Comparison of ENCODE assay signal across 1 cellular context in genomic region chr13:33520480-33520839, GRCh38.
TF ChIP-seq lines count a peak whose summit lies in the region.

No MANE protein-coding gene starts in this region.

TF ChIP-seq in IMR-90, 13 proteins besides CTCF, POLR2A, EP300 and RAD21:
- TF ChIP-seq MXI1 (IDR thresholded peaks at IDR 0.05; ENCODE audit: borderline replicate concordance, low read depth, low read length) (no peak), NFE2L2 (IDR thresholded peaks at IDR 0.05; ENCODE audit: low read depth, low read length) (no peak), CEBPB (IDR thresholded peaks at IDR 0.05; ENCODE audit: low read depth, low read length) (no peak), RFX5 (IDR thresholded peaks at IDR 0.05; ENCODE audit: low read depth, low read length) (no peak), MAZ (IDR thresholded peaks at IDR 0.05; ENCODE audit: borderline replicate concordance, low read depth, low read length) (no peak), MAFK (IDR thresholded peaks at IDR 0.05; ENCODE audit: low read depth, low read length) (no peak), RCOR1 (IDR thresholded peaks at IDR 0.05; ENCODE audit: insufficient replicate concordance, low read length) (no peak), CHD1 (IDR thresholded peaks at IDR 0.05; ENCODE audit: low read depth, low read length) (no peak), SMC3 (IDR thresholded peaks at IDR 0.05; ENCODE audit: low read depth, low read length) (no peak), FOS (IDR thresholded peaks at IDR 0.05; ENCODE audit: low read depth, low read length) (no peak), BHLHE40 (IDR thresholded peaks at IDR 0.05; ENCODE audit: low read depth, low read length) (no peak)
- TF ChIP-seq, protein P1, sequence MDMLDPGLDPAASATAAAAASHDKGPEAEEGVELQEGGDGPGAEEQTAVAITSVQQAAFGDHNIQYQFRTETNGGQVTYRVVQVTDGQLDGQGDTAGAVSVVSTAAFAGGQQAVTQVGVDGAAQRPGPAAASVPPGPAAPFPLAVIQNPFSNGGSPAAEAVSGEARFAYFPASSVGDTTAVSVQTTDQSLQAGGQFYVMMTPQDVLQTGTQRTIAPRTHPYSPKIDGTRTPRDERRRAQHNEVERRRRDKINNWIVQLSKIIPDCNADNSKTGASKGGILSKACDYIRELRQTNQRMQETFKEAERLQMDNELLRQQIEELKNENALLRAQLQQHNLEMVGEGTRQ (IDR thresholded peaks at IDR 0.05; ENCODE audit: low read depth, low read length): no peak
- TF ChIP-seq, protein P2, sequence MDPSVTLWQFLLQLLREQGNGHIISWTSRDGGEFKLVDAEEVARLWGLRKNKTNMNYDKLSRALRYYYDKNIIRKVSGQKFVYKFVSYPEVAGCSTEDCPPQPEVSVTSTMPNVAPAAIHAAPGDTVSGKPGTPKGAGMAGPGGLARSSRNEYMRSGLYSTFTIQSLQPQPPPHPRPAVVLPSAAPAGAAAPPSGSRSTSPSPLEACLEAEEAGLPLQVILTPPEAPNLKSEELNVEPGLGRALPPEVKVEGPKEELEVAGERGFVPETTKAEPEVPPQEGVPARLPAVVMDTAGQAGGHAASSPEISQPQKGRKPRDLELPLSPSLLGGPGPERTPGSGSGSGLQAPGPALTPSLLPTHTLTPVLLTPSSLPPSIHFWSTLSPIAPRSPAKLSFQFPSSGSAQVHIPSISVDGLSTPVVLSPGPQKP (IDR thresholded peaks at IDR 0.05; ENCODE audit: borderline replicate concordance, low read depth, low read length): no peak
TF ChIP-seq in IMR-90: peak in this region for 0.
